ENCODE assay signal across 9 cellular contexts in the genomic region with DNA sequence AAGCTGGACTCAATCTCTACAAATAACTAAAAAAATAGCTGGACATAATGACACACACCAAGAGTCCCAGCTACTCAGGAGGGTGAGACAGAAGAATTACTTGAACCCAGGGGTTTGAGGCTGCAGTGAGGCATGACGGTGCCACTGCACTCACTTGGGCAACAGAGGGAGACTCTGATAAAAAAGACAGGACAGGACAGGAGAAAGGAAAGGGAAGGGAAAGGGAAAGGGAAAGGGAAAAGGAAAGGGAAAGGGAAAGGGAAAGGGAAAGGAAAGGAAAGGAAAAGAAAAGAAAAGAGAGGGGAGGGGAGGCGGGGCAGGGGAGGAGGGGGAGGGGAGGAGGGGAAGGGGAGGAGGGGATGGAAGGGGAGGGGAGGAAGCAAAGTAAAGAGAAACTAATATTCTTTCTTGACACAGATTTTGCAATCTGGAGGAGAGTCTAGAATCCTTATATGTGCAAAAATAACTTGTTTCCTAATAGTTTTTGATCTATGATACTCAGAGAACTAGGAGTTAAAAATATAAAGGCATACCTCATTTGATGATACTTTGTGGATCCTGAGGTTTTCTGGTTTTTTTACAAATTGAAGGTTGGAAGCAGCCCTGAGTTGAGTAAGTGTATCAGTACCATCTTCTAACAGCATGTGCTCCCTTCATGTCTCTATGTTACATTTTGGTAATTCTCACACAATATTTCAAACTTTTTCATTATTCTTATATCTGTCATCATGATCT. TPM values are rescaled to one million over a fixed set of nuclear protein-coding genes. Genes with fewer than 3 reads are reported as not detected.
DNase-seq lines count a peak whose midpoint lies in the region; ATAC-seq lines count a peak whose summit lies in the region.
"Had no signal": no experiment of that assay in that cellular context is flagged by ENCODE, and none has a peak within 500 bp of the region (broad histone marks: within the 10 kb centered on the region; RNA-seq: fewer than 3 reads in every experiment).

No MANE protein-coding gene starts in this region.

- H3K27me3 Mint-ChIP-seq in activated T-cell treated with anti-CD3 and anti-CD28 coated beads, Interleukin-2, amount 50 U/mL, for 4 hours (ENCODE audit: low read depth): no peaks in the 10 kb centered on the region
- no peaks in the 10 kb centered on the region for H3K27me3 Mint-ChIP-seq in activated naive CD8-positive, alpha-beta T cell treated with anti-CD3 and anti-CD28 coated beads, Interleukin-2, amount 10 ng/mL, durations not matched to agents 7 days and 5 days

- no peaks in the 10 kb centered on the region for H3K9me3 Mint-ChIP-seq in activated T-cell treated with anti-CD3 and anti-CD28 coated beads, Interleukin-2, amount 50 U/mL, for 4 hours
- H3K9me3 Mint-ChIP-seq in activated naive CD8-positive, alpha-beta T cell treated with anti-CD3 and anti-CD28 coated beads, Interleukin-2, amount 10 ng/mL, durations not matched to agents 7 days and 5 days: no peaks in the 10 kb centered on the region

- peak overlapping the region; percentile 61 for H3K4me3 Mint-ChIP-seq in activated T-cell treated with anti-CD3 and anti-CD28 coated beads, Interleukin-2, amount 50 U/mL, for 4 hours
- peak overlapping the region; percentile 74 for H3K4me3 Mint-ChIP-seq in activated naive CD8-positive, alpha-beta T cell treated with anti-CD3 and anti-CD28 coated beads, Interleukin-2, amount 10 ng/mL, durations not matched to agents 7 days and 5 days

- DNase-seq in activated T-cell treated with anti-CD3 and anti-CD28 coated beads, Interleukin-2, amount 50 U/mL, for 4 hours: no peak
- no peak for DNase-seq in activated T-cell treated with anti-CD3 and anti-CD28 coated beads, Interleukin-2, amount 50 U/mL, for 48 hours
- no peak for DNase-seq in activated naive CD8-positive, alpha-beta T cell treated with anti-CD3 and anti-CD28 coated beads, Interleukin-2, amount 10 ng/mL, durations not matched to agents 7 days and 5 days
- DNase-seq in stimulated activated naive CD8-positive, alpha-beta T cell treated with anti-CD3 and anti-CD28 coated beads, Interleukin-15, Interleukin-2, amounts not matched to agents 100 U/mL and 50 U/mL, for 24 hours: no peak
- DNase-seq in SKM-1 treated with dmso at 0.1 percent for 144 hours (lab: John Stamatoyannopoulos, UW; ENCODE audit: unreplicated experiment) (no peak), activated gamma-delta T cell (lab: John Stamatoyannopoulos, UW) (no peak), foreskin melanocyte (no peak)
- DNase-seq: NCI-H524 treated with DMSO at 0.1 percent for 48 hours had no signal

- POLR2A ChIA-PET in activated naive CD8-positive, alpha-beta T cell treated with anti-CD3 and anti-CD28 coated beads, Interleukin-2, amount 10 ng/mL, durations not matched to agents 7 days and 5 days (lab: Charles Lee): interaction anchor here (2.1 to 3.3 kb wide), 2 partner anchors 8 to 17 kb away, joined by 7 to 23 read pairs; a partner anchor contains a TSS

- peaks cover 41% of the 10 kb centered on the region for H3K36me3 Mint-ChIP-seq in activated T-cell treated with anti-CD3 and anti-CD28 coated beads, Interleukin-2, amount 50 U/mL, for 4 hours (ENCODE audit: insufficient read depth)
- peaks cover 42% of the 10 kb centered on the region for H3K36me3 Mint-ChIP-seq in activated naive CD8-positive, alpha-beta T cell treated with anti-CD3 and anti-CD28 coated beads, Interleukin-2, amount 10 ng/mL, durations not matched to agents 7 days and 5 days

- peak overlapping the region; percentile 88 for H3K27ac Mint-ChIP-seq in activated naive CD8-positive, alpha-beta T cell treated with anti-CD3 and anti-CD28 coated beads, Interleukin-2, amount 10 ng/mL, durations not matched to agents 7 days and 5 days

- ATAC-seq in activated T-cell treated with anti-CD3 and anti-CD28 coated beads, Interleukin-2, amount 50 U/mL, for 4 hours: peak; percentile 75 to 81
- peak; percentile 40 for ATAC-seq in HG03175 (IDR thresholded peaks at IDR 0.05; ENCODE audit: unreplicated experiment)
- ATAC-seq in activated naive CD8-positive, alpha-beta T cell treated with anti-CD3 and anti-CD28 coated beads, Interleukin-2, amount 10 ng/mL, durations not matched to agents 7 days and 5 days (ENCODE audit: low read depth): peak; percentile 60
- ATAC-seq in stimulated activated naive CD8-positive, alpha-beta T cell treated with anti-CD3 and anti-CD28 coated beads, Interleukin-15, Interleukin-2, amounts not matched to agents 100 U/mL and 50 U/mL, for 24 hours: peak; percentile 65

- peaks cover 63% of the 10 kb centered on the region for H3K4me1 Mint-ChIP-seq in activated T-cell treated with anti-CD3 and anti-CD28 coated beads, Interleukin-2, amount 50 U/mL, for 4 hours (ENCODE audit: low read depth)
- H3K4me1 Mint-ChIP-seq in activated naive CD8-positive, alpha-beta T cell treated with anti-CD3 and anti-CD28 coated beads, Interleukin-2, amount 10 ng/mL, durations not matched to agents 7 days and 5 days: peaks cover 59% of the 10 kb centered on the region

RNA-seq across cellular contexts. Expression of a gene that starts 8.0 kb away (rescaled TPM):
- 100 to 1,000 TPM; 140 to 147 (median 142) TPM for total RNA-seq in activated T-cell treated with anti-CD3 and anti-CD28 coated beads, Interleukin-2, amount 50 U/mL, for 4 hours
- total RNA-seq in activated naive CD8-positive, alpha-beta T cell treated with anti-CD3 and anti-CD28 coated beads, Interleukin-2, amount 10 ng/mL, durations not matched to agents 7 days and 5 days: 100 to 1,000 TPM; 131 to 134 TPM

RNA-seq across cellular contexts. Expression of a gene that starts 15.8 kb away (rescaled TPM):
- total RNA-seq in activated T-cell treated with anti-CD3 and anti-CD28 coated beads, Interleukin-2, amount 50 U/mL, for 4 hours: 10 to 100 TPM; 11.6 to 11.9 (median 11.8) TPM
- total RNA-seq in activated naive CD8-positive, alpha-beta T cell treated with anti-CD3 and anti-CD28 coated beads, Interleukin-2, amount 10 ng/mL, durations not matched to agents 7 days and 5 days: 10 to 100 TPM; 18.4 to 19.0 TPM

RNA-seq across cellular contexts. Expression of a gene that starts 29.7 kb away (rescaled TPM):
- total RNA-seq in activated T-cell treated with anti-CD3 and anti-CD28 coated beads, Interleukin-2, amount 50 U/mL, for 4 hours: 10 to 100 TPM; 10.5 to 16.9 (median 11.1) TPM
- total RNA-seq in activated naive CD8-positive, alpha-beta T cell treated with anti-CD3 and anti-CD28 coated beads, Interleukin-2, amount 10 ng/mL, durations not matched to agents 7 days and 5 days: 1 to 10 TPM; 7.3 to 7.9 TPM
